8 cellular contexts compared by ENCODE assay signal in the genomic region with DNA sequence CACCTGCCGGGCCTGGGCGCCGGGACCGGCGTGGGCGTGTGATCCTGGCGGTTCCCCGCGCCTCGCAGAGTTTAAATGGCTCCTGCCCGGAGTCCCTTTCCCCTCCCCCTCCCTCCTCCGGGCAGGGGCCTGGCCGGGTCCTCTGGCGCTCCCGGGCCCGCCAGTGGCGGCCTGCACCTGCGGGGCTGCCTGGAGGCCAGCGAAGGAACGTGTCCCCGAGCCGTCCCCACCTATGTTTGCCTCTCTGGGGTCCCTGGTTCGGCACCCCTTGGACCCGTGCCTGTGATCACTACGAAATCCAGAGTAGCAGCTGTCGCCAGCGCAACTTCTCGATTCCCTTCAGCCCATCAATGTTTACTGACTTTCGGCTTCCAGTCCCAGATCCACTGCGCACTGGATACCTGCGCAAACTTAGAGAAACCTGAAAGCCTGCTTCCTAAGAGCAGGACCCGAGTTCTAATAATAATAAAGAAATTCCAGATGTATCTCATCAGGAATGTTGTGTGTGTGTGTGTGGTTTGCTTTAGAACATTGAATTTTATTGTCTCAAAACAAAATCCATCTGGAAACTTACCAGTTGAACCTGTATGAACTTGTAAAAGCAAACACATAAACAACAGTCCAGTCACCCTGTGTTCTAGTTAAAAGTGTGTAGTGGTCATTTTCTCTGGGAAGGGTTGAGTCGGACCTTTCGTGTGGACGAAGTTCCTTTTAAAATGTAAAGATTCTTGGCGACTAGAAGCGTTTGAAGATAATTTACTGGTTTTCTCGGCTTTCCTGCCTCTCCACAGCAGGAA. TPM values are rescaled to one million over a fixed set of nuclear protein-coding genes. Genes with fewer than 3 reads are reported as not detected.
A peak's percentile ranks its signal among the peaks of the same experiment; 100 is the strongest.
DNase-seq lines count a peak whose midpoint lies in the region; ATAC-seq and TF ChIP-seq lines count a peak whose summit lies in the region.

No MANE protein-coding gene starts in this region.

- WGBS in SK-N-SH (ENCODE audit: low lambda C conversion rate): 25% methylated on average over 28 of the region's 38 CpGs
- WGBS in testis, 2 donors: 2 to 16% methylated on average over 10 of the region's 38 CpGs

- no peaks in the 10 kb centered on the region for H4K20me1 ChIP-seq in SK-N-SH (ENCODE audit: insufficient read depth)

- peak overlapping the region in 1 of 2 experiments; percentile 39; a peak in 3 of 4 replicates for H3K4me3 ChIP-seq in SK-N-SH (ENCODE audit: low read depth in 2 of 2, low read length in 1 of 2)
- peak overlapping the region; percentile 46 to 59 for H3K4me3 ChIP-seq in testis

- no peak for TF ChIP-seq RAD21 in SK-N-SH (IDR thresholded peaks at IDR 0.05; ENCODE audit: low read length)

- H2AFZ ChIP-seq in SK-N-SH (ENCODE audit: low read depth): no peak overlapping the region

- H3K27me3 Mint-ChIP-seq in brain: peaks cover 48% of the 10 kb centered on the region

- no peak overlapping the region for H3K4me2 ChIP-seq in SK-N-SH

- H3K27me3 ChIP-seq in SK-N-SH (ENCODE audit: insufficient read depth) (peaks cover 37% of the 10 kb centered on the region), testis (no peaks in the 10 kb centered on the region)

- no peak for ATAC-seq in SK-N-SH treated with all-trans-retinoic acid at 6 μM for 48 hours
- ATAC-seq in left lobe of liver: peak; percentile 60
- ATAC-seq in GM18519 (IDR thresholded peaks at IDR 0.05; ENCODE audit: low FRiP score, unreplicated experiment): no peak

- no peaks in the 10 kb centered on the region for H3K79me2 ChIP-seq in SK-N-SH (ENCODE audit: insufficient read depth)

- H3K4me1 ChIP-seq in SK-N-SH (ENCODE audit: control insufficient read depth in 1 of 2, insufficient read depth in 2 of 2, low read depth in 1 of 2, low read length in 1 of 2): no peaks in the 10 kb centered on the region; a peak in 1 of 4 replicates
- no peaks in the 10 kb centered on the region for H3K4me1 ChIP-seq in testis

- no peaks in the 10 kb centered on the region for H3K36me3 ChIP-seq in SK-N-SH (replicated peaks in 1 of 2; ENCODE audit: control insufficient read depth in 1 of 2, insufficient read depth in 2 of 2, low read length in 1 of 2)
- H3K36me3 ChIP-seq in testis (ENCODE audit: low read depth, missing control alignments): no peaks in the 10 kb centered on the region

- no peak for TF ChIP-seq CTCF in SK-N-SH (IDR thresholded peaks at IDR 0.05)
- no peak for TF ChIP-seq CTCF in brain (conservative IDR thresholded peaks at IDR 0.05)
- no peak for TF ChIP-seq CTCF in testis (IDR thresholded peaks at IDR 0.05)

- TF ChIP-seq POLR2A in testis (IDR thresholded peaks at IDR 0.05): no peak

- no peak overlapping the region for H3K27ac ChIP-seq in SK-N-SH (ENCODE audit: low read depth in 2 of 2, low read length in 1 of 2)
- H3K27ac ChIP-seq in testis: no peak overlapping the region

- DNase-seq in SK-N-SH (peak; percentile 51), left lobe of liver (ENCODE audit: low spot score) (peak; percentile 53), testis (peak; percentile 20), DMS114 treated with DMSO at 0.1 percent for 48 hours (lab: John Stamatoyannopoulos, UW; ENCODE audit: unreplicated experiment) (no peak), SK-N-DZ (ENCODE audit: low spot score) (no peak)

- no peak overlapping the region for H3K9ac ChIP-seq in SK-N-SH

- no peaks in the 10 kb centered on the region for H3K36me3 Mint-ChIP-seq in brain

- no peak for TF ChIP-seq EP300 in SK-N-SH (IDR thresholded peaks at IDR 0.05; ENCODE audit: borderline replicate concordance in 1 of 2, low read depth in 1 of 2, low read length in 1 of 2)

- CTCF ChIA-PET in SK-N-SH (lab: Yijun Ruan, JAX): no interaction called here

- H3K4me1 Mint-ChIP-seq in brain: peaks cover 39% of the 10 kb centered on the region

- no peaks in the 10 kb centered on the region for H3F3A ChIP-seq in SK-N-SH (replicated peaks; ENCODE audit: insufficient read depth)

- intact Hi-C loops in testis (cut with DNase I; ENCODE audit: low total_unique reads): no loop called here

- no peaks in the 10 kb centered on the region for H3K9me2 ChIP-seq in SK-N-SH

- POLR2A ChIA-PET in SK-N-SH (lab: Yijun Ruan, JAX): no interaction called here

- H3K9me3 Mint-ChIP-seq in brain: peaks cover 0 to 6% (median 0%) of the 10 kb centered on the region in 5 experiments

- H3K4me3 Mint-ChIP-seq in brain: peak overlapping the region; percentile 82 to 97 (median 90)

- H3K27ac Mint-ChIP-seq in brain: peak overlapping the region in 3 of 5 experiments; percentile 50 to 91 (median 87)

- no peaks in the 10 kb centered on the region for H3K9me3 ChIP-seq in SK-N-SH
- no peaks in the 10 kb centered on the region for H3K9me3 ChIP-seq in testis

TF ChIP-seq in SK-N-SH, 30 proteins besides CTCF, POLR2A, EP300 and RAD21 (continues in another document):
- TF ChIP-seq, protein P1, sequence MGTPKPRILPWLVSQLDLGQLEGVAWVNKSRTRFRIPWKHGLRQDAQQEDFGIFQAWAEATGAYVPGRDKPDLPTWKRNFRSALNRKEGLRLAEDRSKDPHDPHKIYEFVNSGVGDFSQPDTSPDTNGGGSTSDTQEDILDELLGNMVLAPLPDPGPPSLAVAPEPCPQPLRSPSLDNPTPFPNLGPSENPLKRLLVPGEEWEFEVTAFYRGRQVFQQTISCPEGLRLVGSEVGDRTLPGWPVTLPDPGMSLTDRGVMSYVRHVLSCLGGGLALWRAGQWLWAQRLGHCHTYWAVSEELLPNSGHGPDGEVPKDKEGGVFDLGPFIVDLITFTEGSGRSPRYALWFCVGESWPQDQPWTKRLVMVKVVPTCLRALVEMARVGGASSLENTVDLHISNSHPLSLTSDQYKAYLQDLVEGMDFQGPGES (IDR thresholded peaks at IDR 0.05; ENCODE audit: low read depth, low read length): no peak
- TF ChIP-seq YY1 (IDR thresholded peaks at IDR 0.05; ENCODE audit: low read depth) (no peak), RXRA (IDR thresholded peaks at IDR 0.05; ENCODE audit: borderline replicate concordance, low read depth) (no peak), SMC3 (IDR thresholded peaks at IDR 0.05; ENCODE audit: low read depth, low read length) (no peak), NRF1 (IDR thresholded peaks at IDR 0.05; ENCODE audit: low read depth, low read length) (no peak), MEF2A (IDR thresholded peaks at IDR 0.05; ENCODE audit: borderline replicate concordance, low read depth) (no peak), MXI1 (IDR thresholded peaks at IDR 0.05; ENCODE audit: low read depth, low read length) (no peak), SIN3A (IDR thresholded peaks at IDR 0.05; ENCODE audit: borderline replicate concordance, low read depth, low read length) (no peak)

TF ChIP-seq in SK-N-SH treated with all-trans-retinoic acid at 6 μM for 48 hours, 23 proteins besides CTCF, POLR2A, EP300 and RAD21 (continues in another document):
- TF ChIP-seq ZC3H10 (CRISPR knock-in tag; IDR thresholded peaks at IDR 0.05): no peak
- TF ChIP-seq, protein P2, sequence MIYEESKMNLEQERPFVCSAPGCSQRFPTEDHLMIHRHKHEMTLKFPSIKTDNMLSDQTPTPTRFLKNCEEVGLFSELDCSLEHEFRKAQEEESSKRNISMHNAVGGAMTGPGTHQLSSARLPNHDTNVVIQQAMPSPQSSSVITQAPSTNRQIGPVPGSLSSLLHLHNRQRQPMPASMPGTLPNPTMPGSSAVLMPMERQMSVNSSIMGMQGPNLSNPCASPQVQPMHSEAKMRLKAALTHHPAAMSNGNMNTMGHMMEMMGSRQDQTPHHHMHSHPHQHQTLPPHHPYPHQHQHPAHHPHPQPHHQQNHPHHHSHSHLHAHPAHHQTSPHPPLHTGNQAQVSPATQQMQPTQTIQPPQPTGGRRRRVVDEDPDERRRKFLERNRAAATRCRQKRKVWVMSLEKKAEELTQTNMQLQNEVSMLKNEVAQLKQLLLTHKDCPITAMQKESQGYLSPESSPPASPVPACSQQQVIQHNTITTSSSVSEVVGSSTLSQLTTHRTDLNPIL (CRISPR knock-in tag; IDR thresholded peaks at IDR 0.05; ENCODE audit: low read depth): no peak
- no peak for TF ChIP-seq ZNF70 (CRISPR knock-in tag; IDR thresholded peaks at IDR 0.05)
- TF ChIP-seq, protein P3, sequence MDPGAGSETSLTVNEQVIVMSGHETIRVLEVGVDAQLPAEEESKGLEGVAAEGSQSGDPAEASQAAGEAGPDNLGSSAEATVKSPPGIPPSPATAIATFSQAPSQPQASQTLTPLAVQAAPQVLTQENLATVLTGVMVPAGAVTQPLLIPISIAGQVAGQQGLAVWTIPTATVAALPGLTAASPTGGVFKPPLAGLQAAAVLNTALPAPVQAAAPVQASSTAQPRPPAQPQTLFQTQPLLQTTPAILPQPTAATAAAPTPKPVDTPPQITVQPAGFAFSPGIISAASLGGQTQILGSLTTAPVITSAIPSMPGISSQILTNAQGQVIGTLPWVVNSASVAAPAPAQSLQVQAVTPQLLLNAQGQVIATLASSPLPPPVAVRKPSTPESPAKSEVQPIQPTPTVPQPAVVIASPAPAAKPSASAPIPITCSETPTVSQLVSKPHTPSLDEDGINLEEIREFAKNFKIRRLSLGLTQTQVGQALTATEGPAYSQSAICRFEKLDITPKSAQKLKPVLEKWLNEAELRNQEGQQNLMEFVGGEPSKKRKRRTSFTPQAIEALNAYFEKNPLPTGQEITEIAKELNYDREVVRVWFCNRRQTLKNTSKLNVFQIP (CRISPR knock-in tag; IDR thresholded peaks at IDR 0.05; ENCODE audit: borderline replicate concordance, low read depth): no peak
- TF ChIP-seq ISL1 (CRISPR knock-in tag; IDR thresholded peaks at IDR 0.05): no peak

RNA-seq across cellular contexts. Expression of a gene that starts 0.8 kb away (rescaled TPM):
- not detected in 2 replicates for polyA plus RNA-seq in SK-N-SH (2012; rRNA removed)
- under 0.01 TPM in 1 of 2 replicates, not detected in the other for polyA plus RNA-seq in SK-N-SH (2012; cell fraction: cytosol; rRNA removed)
- polyA plus RNA-seq in SK-N-SH (2012; cell fraction: nucleus; rRNA removed): 0.01 and 0.02 TPM in 2 replicates
- polyA plus RNA-seq in brain (ENCODE audit: insufficient read depth, low read depth, low replicate concordance): 9.0 TPM
- total RNA-seq in left lobe of liver: 4.7 TPM
- 10 to 100 TPM; 22.1 to 46.0 TPM for total RNA-seq in testis
- 8.2 TPM for polyA plus RNA-seq in testis (ENCODE audit: insufficient read depth, low read depth, low replicate concordance)
- polyA plus RNA-seq in SK-N-DZ (2014; cell fraction: cytosol; rRNA removed): 0.43 and 0.65 TPM in 2 replicates
- polyA plus RNA-seq in SK-N-DZ (2014; cell fraction: nucleus; rRNA removed): 0.15 and 0.46 TPM in 2 replicates

RNA-seq across cellular contexts. Expression of a gene that starts 21.4 kb away (rescaled TPM):
- not detected in 2 replicates for polyA plus RNA-seq in SK-N-SH (2012; rRNA removed)
- polyA plus RNA-seq in SK-N-SH (2012; cell fraction: cytosol; rRNA removed): 0.03 TPM in 1 of 2 replicates, not detected in the other
- not detected in 2 replicates for polyA plus RNA-seq in SK-N-SH (2012; cell fraction: nucleus; rRNA removed)
- 5.8 TPM for polyA plus RNA-seq in brain (ENCODE audit: insufficient read depth, low read depth, low replicate concordance)
- total RNA-seq in left lobe of liver: 0.78 TPM
- 1 to 10 TPM; 1.7 to 2.7 TPM for total RNA-seq in testis
- 2.5 TPM for polyA plus RNA-seq in testis (ENCODE audit: insufficient read depth, low read depth, low replicate concordance)
- polyA plus RNA-seq in SK-N-DZ (2014; cell fraction: cytosol; rRNA removed): not detected in 2 replicates
- polyA plus RNA-seq in SK-N-DZ (2014; cell fraction: nucleus; rRNA removed): not detected in 2 replicates

Comparison
In these comparisons a context has a peak if more than half of its experiments do, and no peak if none do; other contexts are left out.
1. DNase-seq: peak in SK-N-SH (single experiment), left lobe of liver (single experiment) and testis (single experiment); none in DMS114 treated with DMSO at 0.1 percent for 48 hours (single experiment) and SK-N-DZ (single experiment).